ENCODE assay signal across 7 cellular contexts in the genomic region with DNA sequence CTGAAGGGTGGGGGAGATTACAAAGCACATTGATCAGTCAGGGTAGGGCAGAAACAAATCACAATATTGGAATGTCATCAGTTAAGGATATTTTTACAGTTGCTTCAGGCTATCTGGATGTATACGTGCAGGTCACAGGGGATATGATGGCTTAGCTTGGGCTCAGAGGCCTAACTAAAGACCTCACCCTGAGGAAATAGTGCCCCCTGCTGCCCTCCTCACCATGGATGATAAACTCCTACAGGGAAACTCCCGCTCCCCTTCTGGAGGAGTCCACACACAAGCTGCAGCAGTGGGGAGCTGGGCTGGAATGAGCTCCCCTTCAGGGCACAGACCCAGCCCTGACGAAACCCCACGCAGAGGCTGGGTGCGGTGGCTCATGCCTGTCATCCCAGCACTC. TPM values are rescaled to one million over a fixed set of nuclear protein-coding genes. Genes with fewer than 3 reads are reported as not detected.
DNase-seq lines count a peak whose midpoint lies in the region; ATAC-seq, FAIRE-seq and TF ChIP-seq lines count a peak whose summit lies in the region.
"Not testable (repeated sequence)": the region's sequence is repeated elsewhere in the genome, so short reads cannot be mapped to it uniquely, and the experiment has no call there.

No MANE protein-coding gene starts in this region.

- TF ChIP-seq CTCF in D721Med (IDR thresholded peaks at IDR 0.05; ENCODE audit: insufficient read depth, missing control alignments) (peak; percentile 30), Loucy (conservative IDR thresholded peaks at IDR 0.05; ENCODE audit: low read length) (peak; percentile 20; the same call in 1 of the 2 replicates), WERI-Rb-1 (IDR thresholded peaks at IDR 0.05; ENCODE audit: low read depth, low read length) (peak; percentile 33; the same call in 1 of the 2 replicates)
- not testable (repeated sequence) for TF ChIP-seq CTCF in psoas muscle (IDR thresholded peaks at IDR 0.05)

- 62 to 81% (median 63%) methylated on average over 5 of the region's 5 CpGs for WGBS in psoas muscle, 3 donors

- H3F3A ChIP-seq in Loucy (ENCODE audit: low read depth): not testable (repeated sequence)

- H3K4me3 ChIP-seq in Loucy (ENCODE audit: low read length, poor library complexity, severe bottlenecking); WERI-Rb-1 (ENCODE audit: low read depth, low read length); psoas muscle: not testable (repeated sequence)

- H3K27ac ChIP-seq in WERI-Rb-1, psoas muscle: not testable (repeated sequence)

- ATAC-seq in left cardiac atrium: peak in 1 of 2 donors; percentile 34
- ATAC-seq in psoas muscle: not testable (repeated sequence)

- not testable (repeated sequence) for H2AFZ ChIP-seq in Loucy (ENCODE audit: low read length)

- DNase-seq in D721Med (ENCODE audit: insufficient read length, low spot score): not testable (repeated sequence)
- DNase-seq in WERI-Rb-1 (peak; percentile 81), dermis blood vessel endothelial cell (peak; percentile 11), left cardiac atrium (peak; percentile 35), lung microvascular endothelial cell (ENCODE audit: low read depth in 2 of 2) (peak; percentile 12 to 36), psoas muscle (peak; percentile 14 to 49)

- H3K9ac ChIP-seq in Loucy (ENCODE audit: low read depth, low read length, poor library complexity, severe bottlenecking): not testable (repeated sequence)

- not testable (repeated sequence) for H4K20me1 ChIP-seq in Loucy (ENCODE audit: insufficient read depth, low read length, poor library complexity, severe bottlenecking)

- H3K36me3 ChIP-seq in Loucy (ENCODE audit: insufficient read depth, low read length); WERI-Rb-1; psoas muscle (ENCODE audit: insufficient read depth in 1 of 2, low read depth in 1 of 2): not testable (repeated sequence)

- not testable (repeated sequence) for H3K4me1 ChIP-seq in Loucy (ENCODE audit: insufficient read depth, low read length, poor library complexity, severe bottlenecking); psoas muscle

- intact Hi-C loops in left cardiac atrium (cut with DNase I); psoas muscle (cut with DNase I): not testable (repeated sequence)

- H3K9me2 ChIP-seq in Loucy (replicated peaks; ENCODE audit: low read depth, low read length): not testable (repeated sequence)

- H3K27me3 ChIP-seq in Loucy (ENCODE audit: insufficient read depth, low read length, poor library complexity, severe bottlenecking); WERI-Rb-1 (ENCODE audit: insufficient read depth, low read depth, severe bottlenecking); psoas muscle (ENCODE audit: insufficient read depth in 3 of 3, low read length in 2 of 3): not testable (repeated sequence)

- H3K9me3 ChIP-seq in Loucy (ENCODE audit: insufficient read depth, low read depth, low read length); WERI-Rb-1 (ENCODE audit: severe bottlenecking); psoas muscle: not testable (repeated sequence)

- not testable (repeated sequence) for H3K4me2 ChIP-seq in Loucy (ENCODE audit: low read depth, low read length, poor library complexity, severe bottlenecking)

- FAIRE-seq in D721Med (lab: Jason Lieb, UNC): not testable (repeated sequence)

- not testable (repeated sequence) for H3K79me2 ChIP-seq in Loucy (ENCODE audit: insufficient read depth, low read length)

RNA-seq across cellular contexts. Expression of a gene that starts 35.3 kb away (rescaled TPM):
- total RNA-seq in dermis blood vessel endothelial cell: 11.9 and 15.7 TPM in 2 replicates
- total RNA-seq in left cardiac atrium: 10 to 100 TPM in 1 of 2 donors, 1 to 10 TPM in 1; 9.2 to 11.3 TPM
- 8.5 and 8.7 TPM in 2 replicates for total RNA-seq in lung microvascular endothelial cell
- 1 to 10 TPM; 2.5 to 4.8 (median 4.1) TPM for total RNA-seq in psoas muscle
- 1 to 10 TPM; 1.4 to 9.2 (median 1.6) TPM for polyA plus RNA-seq in psoas muscle
